In the genomic region with DNA sequence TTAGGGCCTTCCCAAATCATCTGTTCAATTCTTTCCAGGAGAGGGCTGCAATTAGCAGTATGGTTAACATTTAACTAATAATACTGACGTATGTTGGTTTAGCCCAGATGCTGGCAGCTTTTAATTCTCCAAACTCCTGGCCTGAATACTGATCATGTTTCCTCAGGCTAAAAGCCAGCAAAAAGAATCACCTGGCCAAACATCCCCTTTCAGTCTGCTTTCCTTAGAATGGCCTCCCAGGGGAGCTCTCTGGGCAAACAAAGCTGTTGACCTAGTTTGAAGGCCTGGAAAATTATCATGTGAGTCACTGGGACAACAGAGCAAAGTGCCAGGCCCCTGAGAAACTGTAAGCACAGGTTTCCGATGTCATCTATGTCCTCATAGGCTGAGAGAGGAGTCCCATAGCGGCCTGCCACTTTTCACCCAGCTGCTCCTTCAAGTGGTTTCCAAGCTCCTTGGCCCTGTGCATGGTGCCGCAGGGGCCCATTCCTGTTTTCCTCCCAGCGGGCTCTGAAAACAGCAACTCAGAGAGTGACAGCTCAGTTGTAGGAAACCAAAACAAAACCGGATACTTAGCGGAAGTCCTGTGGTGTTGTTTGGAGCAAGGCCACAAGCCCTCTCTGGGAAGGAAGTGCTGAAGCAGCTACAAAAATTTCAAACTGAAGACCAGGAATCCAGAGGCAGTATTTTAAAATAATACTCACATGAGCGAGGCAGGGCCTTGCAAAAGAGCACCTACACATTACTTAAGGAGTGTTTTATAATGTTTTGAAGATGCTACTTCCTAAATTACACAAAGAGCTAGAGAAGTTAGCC, we compare ENCODE assay signal across 8 cellular contexts. TPM values are rescaled to one million over a fixed set of nuclear protein-coding genes. Genes with fewer than 3 reads are reported as not detected.
DNase-seq lines count a peak whose midpoint lies in the region; ATAC-seq and TF ChIP-seq lines count a peak whose summit lies in the region.

No MANE protein-coding gene starts in this region.

- H3K36me3 Mint-ChIP-seq in activated CD8-positive, alpha-beta T cell treated with anti-CD3 and anti-CD28 coated beads, Interleukin-2, amount 10 ng/mL, durations not matched to agents 7 days and 5 days (ENCODE audit: low read depth) = peaks cover 5% of the 10 kb centered on the region

- ATAC-seq in HG03354 (IDR thresholded peaks at IDR 0.05; ENCODE audit: poor library complexity, severe bottlenecking, unreplicated experiment) (peak; percentile 51), GM18858 (IDR thresholded peaks at IDR 0.05; ENCODE audit: unreplicated experiment) (no peak)
- ATAC-seq in activated CD8-positive, alpha-beta T cell treated with anti-CD3 and anti-CD28 coated beads, Interleukin-2, amount 10 ng/mL, durations not matched to agents 7 days and 5 days = peak; percentile 77

- POLR2A ChIA-PET in activated CD8-positive, alpha-beta T cell treated with anti-CD3 and anti-CD28 coated beads, Interleukin-2, amount 10 ng/mL, durations not matched to agents 7 days and 5 days (lab: Charles Lee) = interaction anchor here (1.0 to 4.2 kb wide), 6 partner anchors 9 to 46 kb away, joined by 3 to 63 read pairs (median 10); a partner anchor contains a TSS

- peaks cover 11 to 27% (median 21%) of the 10 kb centered on the region in 4 donors for H3K4me1 ChIP-seq in liver (ENCODE audit: control insufficient read depth in 4 of 4, insufficient read depth in 4 of 4, low read length in 3 of 4)

- TF ChIP-seq RAD21 in liver (IDR thresholded peaks at IDR 0.05) = peak; percentile 54 to 64

- peak overlapping the region in 2 of 3 donors; percentile 18 to 62 for H3K4me3 ChIP-seq in liver (ENCODE audit: low read depth in 1 of 3, low read length in 3 of 3)

- H3K9me3 ChIP-seq in liver (ENCODE audit: control insufficient read depth in 4 of 4, low read length in 3 of 4) = no peaks in the 10 kb centered on the region

- H3K27ac ChIP-seq in C4-2B (peak overlapping the region; percentile 16), liver (ENCODE audit: low read depth in 1 of 2, low read length in 2 of 2) (peak overlapping the region; percentile 84 to 92)

- peak overlapping the region; percentile 67 for H3K4me3 Mint-ChIP-seq in activated CD8-positive, alpha-beta T cell treated with anti-CD3 and anti-CD28 coated beads, Interleukin-2, amount 10 ng/mL, durations not matched to agents 7 days and 5 days

- CTCF ChIA-PET in activated CD8-positive, alpha-beta T cell treated with anti-CD3 and anti-CD28 coated beads, Interleukin-2, amount 10 ng/mL, durations not matched to agents 7 days and 5 days (lab: Charles Lee) = interaction anchor here (0.6 to 5.7 kb wide), 17 partner anchors 10 to 222 kb away, joined by 3 to 68 read pairs (median 4); a partner anchor contains a TSS

- H3K27me3 Mint-ChIP-seq in activated CD8-positive, alpha-beta T cell treated with anti-CD3 and anti-CD28 coated beads, Interleukin-2, amount 10 ng/mL, durations not matched to agents 7 days and 5 days (ENCODE audit: low read depth) = no peaks in the 10 kb centered on the region

- H3K36me3 ChIP-seq in liver (ENCODE audit: control insufficient read depth in 4 of 4, insufficient read depth in 3 of 4, low read depth in 1 of 4, low read length in 3 of 4) = no peaks in the 10 kb centered on the region

- WGBS in liver = 4% methylated on average over 8 of the region's 8 CpGs

- peak; percentile 96 for DNase-seq in NCI-H526 treated with DMSO at 0.1 percent for 48 hours (lab: John Stamatoyannopoulos, UW)
- DNase-seq in activated CD8-positive, alpha-beta T cell treated with anti-CD3 and anti-CD28 coated beads, Interleukin-2, amount 10 ng/mL, durations not matched to agents 7 days and 5 days = peak; percentile 72
- DNase-seq in effector CD4-positive, alpha-beta T cell = peak; percentile 33
- DNase-seq in stimulated activated CD4-positive, alpha-beta T cell treated with anti-CD3 and anti-CD28 coated beads, Interleukin-4, amount 100 ng/mL, for 24 hours = peak; percentile 53

- peak overlapping the region; percentile 61 to 90 for H3K9ac ChIP-seq in liver (ENCODE audit: low read depth in 1 of 2, low read length in 2 of 2)

- TF ChIP-seq CTCF in C4-2B (conservative IDR thresholded peaks at IDR 0.05) = peak; percentile 55
- peak; percentile 24 for TF ChIP-seq CTCF in liver (IDR thresholded peaks at IDR 0.05; ENCODE audit: low read depth, low read length, missing input control)

- H3K9me3 Mint-ChIP-seq in activated CD8-positive, alpha-beta T cell treated with anti-CD3 and anti-CD28 coated beads, Interleukin-2, amount 10 ng/mL, durations not matched to agents 7 days and 5 days (ENCODE audit: insufficient read depth) = no peaks in the 10 kb centered on the region

- H3K27ac Mint-ChIP-seq in activated CD8-positive, alpha-beta T cell treated with anti-CD3 and anti-CD28 coated beads, Interleukin-2, amount 10 ng/mL, durations not matched to agents 7 days and 5 days = peak overlapping the region; percentile 95

- no peaks in the 10 kb centered on the region for H3K27me3 ChIP-seq in liver (ENCODE audit: control insufficient read depth in 4 of 4, insufficient read depth in 4 of 4, low read length in 3 of 4)

- peaks cover 62% of the 10 kb centered on the region for H3K4me1 Mint-ChIP-seq in activated CD8-positive, alpha-beta T cell treated with anti-CD3 and anti-CD28 coated beads, Interleukin-2, amount 10 ng/mL, durations not matched to agents 7 days and 5 days (ENCODE audit: low read depth)

TF ChIP-seq in liver, 16 proteins besides CTCF, POLR2A, EP300 and RAD21 (continues in another document):
- TF ChIP-seq FOXA2 (IDR thresholded peaks at IDR 0.05) (peak; percentile 99), FOXA1 (IDR thresholded peaks at IDR 0.05) (peak; percentile 99), TAF1 (conservative IDR thresholded peaks at IDR 0.05) (peak; percentile 45), JUND (IDR thresholded peaks at IDR 0.05) (peak; percentile 99), HNF4G (IDR thresholded peaks at IDR 0.05) (peak; percentile 70), RXRA (IDR thresholded peaks at IDR 0.05) (peak; percentile 86 to 94), NR2F2 (IDR thresholded peaks at IDR 0.05) (peak; percentile 52), GABPA (IDR thresholded peaks at IDR 0.05 in 1 of 2, conservative IDR thresholded peaks at IDR 0.05 in 1 of 2) (peak; percentile 45 to 76), SP1 (IDR thresholded peaks at IDR 0.05) (peak; percentile 98), YY1 (IDR thresholded peaks at IDR 0.05) (peak; percentile 94)
- TF ChIP-seq, protein P1, sequence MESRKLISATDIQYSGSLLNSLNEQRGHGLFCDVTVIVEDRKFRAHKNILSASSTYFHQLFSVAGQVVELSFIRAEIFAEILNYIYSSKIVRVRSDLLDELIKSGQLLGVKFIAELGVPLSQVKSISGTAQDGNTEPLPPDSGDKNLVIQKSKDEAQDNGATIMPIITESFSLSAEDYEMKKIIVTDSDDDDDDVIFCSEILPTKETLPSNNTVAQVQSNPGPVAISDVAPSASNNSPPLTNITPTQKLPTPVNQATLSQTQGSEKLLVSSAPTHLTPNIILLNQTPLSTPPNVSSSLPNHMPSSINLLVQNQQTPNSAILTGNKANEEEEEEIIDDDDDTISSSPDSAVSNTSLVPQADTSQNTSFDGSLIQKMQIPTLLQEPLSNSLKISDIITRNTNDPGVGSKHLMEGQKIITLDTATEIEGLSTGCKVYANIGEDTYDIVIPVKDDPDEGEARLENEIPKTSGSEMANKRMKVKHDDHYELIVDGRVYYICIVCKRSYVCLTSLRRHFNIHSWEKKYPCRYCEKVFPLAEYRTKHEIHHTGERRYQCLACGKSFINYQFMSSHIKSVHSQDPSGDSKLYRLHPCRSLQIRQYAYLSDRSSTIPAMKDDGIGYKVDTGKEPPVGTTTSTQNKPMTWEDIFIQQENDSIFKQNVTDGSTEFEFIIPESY (IDR thresholded peaks at IDR 0.05) = peak; percentile 93
- TF ChIP-seq, protein P2, sequence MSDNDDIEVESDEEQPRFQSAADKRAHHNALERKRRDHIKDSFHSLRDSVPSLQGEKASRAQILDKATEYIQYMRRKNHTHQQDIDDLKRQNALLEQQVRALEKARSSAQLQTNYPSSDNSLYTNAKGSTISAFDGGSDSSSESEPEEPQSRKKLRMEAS (IDR thresholded peaks at IDR 0.05) = peak; percentile 99
- TF ChIP-seq, protein P3, sequence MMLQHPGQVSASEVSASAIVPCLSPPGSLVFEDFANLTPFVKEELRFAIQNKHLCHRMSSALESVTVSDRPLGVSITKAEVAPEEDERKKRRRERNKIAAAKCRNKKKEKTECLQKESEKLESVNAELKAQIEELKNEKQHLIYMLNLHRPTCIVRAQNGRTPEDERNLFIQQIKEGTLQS (IDR thresholded peaks at IDR 0.05) = peak; percentile 89
- TF ChIP-seq, protein P4, sequence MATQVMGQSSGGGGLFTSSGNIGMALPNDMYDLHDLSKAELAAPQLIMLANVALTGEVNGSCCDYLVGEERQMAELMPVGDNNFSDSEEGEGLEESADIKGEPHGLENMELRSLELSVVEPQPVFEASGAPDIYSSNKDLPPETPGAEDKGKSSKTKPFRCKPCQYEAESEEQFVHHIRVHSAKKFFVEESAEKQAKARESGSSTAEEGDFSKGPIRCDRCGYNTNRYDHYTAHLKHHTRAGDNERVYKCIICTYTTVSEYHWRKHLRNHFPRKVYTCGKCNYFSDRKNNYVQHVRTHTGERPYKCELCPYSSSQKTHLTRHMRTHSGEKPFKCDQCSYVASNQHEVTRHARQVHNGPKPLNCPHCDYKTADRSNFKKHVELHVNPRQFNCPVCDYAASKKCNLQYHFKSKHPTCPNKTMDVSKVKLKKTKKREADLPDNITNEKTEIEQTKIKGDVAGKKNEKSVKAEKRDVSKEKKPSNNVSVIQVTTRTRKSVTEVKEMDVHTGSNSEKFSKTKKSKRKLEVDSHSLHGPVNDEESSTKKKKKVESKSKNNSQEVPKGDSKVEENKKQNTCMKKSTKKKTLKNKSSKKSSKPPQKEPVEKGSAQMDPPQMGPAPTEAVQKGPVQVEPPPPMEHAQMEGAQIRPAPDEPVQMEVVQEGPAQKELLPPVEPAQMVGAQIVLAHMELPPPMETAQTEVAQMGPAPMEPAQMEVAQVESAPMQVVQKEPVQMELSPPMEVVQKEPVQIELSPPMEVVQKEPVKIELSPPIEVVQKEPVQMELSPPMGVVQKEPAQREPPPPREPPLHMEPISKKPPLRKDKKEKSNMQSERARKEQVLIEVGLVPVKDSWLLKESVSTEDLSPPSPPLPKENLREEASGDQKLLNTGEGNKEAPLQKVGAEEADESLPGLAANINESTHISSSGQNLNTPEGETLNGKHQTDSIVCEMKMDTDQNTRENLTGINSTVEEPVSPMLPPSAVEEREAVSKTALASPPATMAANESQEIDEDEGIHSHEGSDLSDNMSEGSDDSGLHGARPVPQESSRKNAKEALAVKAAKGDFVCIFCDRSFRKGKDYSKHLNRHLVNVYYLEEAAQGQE (IDR thresholded peaks at IDR 0.05) = peak; percentile 91

RNA-seq across cellular contexts. Expression of a gene that starts 36.5 kb away (rescaled TPM):
- 100 to 1,000 TPM; 163 to 168 TPM for total RNA-seq in activated CD8-positive, alpha-beta T cell treated with anti-CD3 and anti-CD28 coated beads, Interleukin-2, amount 10 ng/mL, durations not matched to agents 7 days and 5 days
- 10 to 100 TPM; 40.6 to 84.8 TPM for total RNA-seq in liver
- 100 to 1,000 TPM in 1 of 2 donors, 10 to 100 TPM in 1; 78.5 to 100 TPM for polyA plus RNA-seq in liver

RNA-seq across cellular contexts. Expression of a gene that starts 40.7 kb away (rescaled TPM):
- total RNA-seq in activated CD8-positive, alpha-beta T cell treated with anti-CD3 and anti-CD28 coated beads, Interleukin-2, amount 10 ng/mL, durations not matched to agents 7 days and 5 days = 10 to 100 TPM; 40.1 to 45.0 TPM
- 10 to 100 TPM; 37.3 to 75.5 TPM for total RNA-seq in liver
- 10 to 100 TPM in 1 of 2 donors, 1 to 10 TPM in 1; 5.2 to 10.6 TPM for polyA plus RNA-seq in liver

Comparison
In these comparisons a context has a peak if more than half of its experiments do, and no peak if none do; other contexts are left out.
1. DNase-seq: peak in every context shown above with its lines; median percentile 96 in NCI-H526 treated with DMSO at 0.1 percent for 48 hours; 72 in activated CD8-positive, alpha-beta T cell treated with anti-CD3 and anti-CD28 coated beads, Interleukin-2, amount 10 ng/mL, durations not matched to agents 7 days and 5 days; 53 in stimulated activated CD4-positive, alpha-beta T cell treated with anti-CD3 and anti-CD28 coated beads, Interleukin-4, amount 100 ng/mL, for 24 hours; 33 in effector CD4-positive, alpha-beta T cell.